Comparison of ENCODE assay signal across 8 cellular contexts in genomic region chr6:93419304-93420162, GRCh38. TPM values are rescaled to one million over a fixed set of nuclear protein-coding genes. Genes with fewer than 3 reads are reported as not detected.
DNase-seq lines count a peak whose midpoint lies in the region; ATAC-seq and TF ChIP-seq lines count a peak whose summit lies in the region.

Gene EPHA7 (minus strand): TSS chr6:93419559. CDS start chr6:93419341, 218 bp downstream.

- no peak for TF ChIP-seq CTCF in heart right ventricle (IDR thresholded peaks at IDR 0.05)
- TF ChIP-seq CTCF in vagina (IDR thresholded peaks at IDR 0.05), result no peak

- peak within 1 kb of the TSS; percentile 46 to 65 (median 57) for H3K4me3 ChIP-seq in heart right ventricle
- peak within 1 kb of the TSS; percentile 47 to 62 for H3K4me3 ChIP-seq in vagina

- ATAC-seq in GM21381 (IDR thresholded peaks at IDR 0.05; ENCODE audit: unreplicated experiment) (peak; percentile 95), heart right ventricle (peak; percentile 94 to 100 (median 96))

- peak in 1 of 2 donors; percentile 70 for TF ChIP-seq POLR2A in vagina (IDR thresholded peaks at IDR 0.05)

- H3K4me1 ChIP-seq in heart right ventricle (peaks cover 0 to 43% (median 28%) of the 10 kb centered on the region in 9 donors), vagina (peaks cover 28% of the 10 kb centered on the region)

- DNase-seq in D341Med (ENCODE audit: low spot score), result peak; percentile 97
- DNase-seq in HK-2 (ENCODE audit: unreplicated experiment), result peak; percentile 97
- DNase-seq in NCI-H82 (lab: John Stamatoyannopoulos, UW), result peak; percentile 98
- DNase-seq in anterior cingulate cortex (lab: John Stamatoyannopoulos, UW), result peak; percentile 63 to 98 (median 93)
- peak; percentile 91 to 92 for DNase-seq in heart right ventricle
- DNase-seq in occipital lobe (lab: John Stamatoyannopoulos, UW), result peak; percentile 97
- DNase-seq in vagina (ENCODE audit: extremely low spot score in 2 of 2), result peak in 1 of 2 donors; percentile 97

- H3K27ac ChIP-seq in heart right ventricle, result peak within 1 kb of the TSS in 8 of 10 donors; percentile 17 to 79 (median 51)
- H3K27ac ChIP-seq in vagina, result peak within 1 kb of the TSS; percentile 86

- H3K9me3 ChIP-seq in heart right ventricle (no peaks in the 10 kb centered on the region), vagina (no peaks in the 10 kb centered on the region)

- WGBS in heart right ventricle, 2 donors, result 1% methylated on average over 50 of the region's 50 CpGs

- peaks cover 0 to 83% (median 76%) of the 10 kb centered on the region in 7 donors for H3K27me3 ChIP-seq in heart right ventricle
- peaks cover 7% of the 10 kb centered on the region for H3K27me3 ChIP-seq in vagina

- H3K36me3 ChIP-seq in heart right ventricle, result no peaks in the 10 kb centered on the region
- H3K36me3 ChIP-seq in vagina, result no peaks in the 10 kb centered on the region

- intact Hi-C loops in heart right ventricle (cut with DNase I) (loop anchor here in 3 of 10 donors (5.0 to 10.0 kb wide), 3 partner anchors 382 to 607 kb away; no protein-coding TSS in a partner anchor), vagina (cut with DNase I) (no loop called here)

RNA-seq across cellular contexts. Expression of gene EPHA7, which starts in this region (rescaled TPM):
- total RNA-seq in heart right ventricle (10 to 100 TPM in 1 of 10 donors, 1 to 10 TPM in 7, under 1 TPM in 2; 0.22 to 15.1 (median 3.9) TPM), occipital lobe (102 TPM), vagina (2.7 TPM)
- 1 to 10 TPM in 1 of 2 donors, under 1 TPM in 1; 0.67 to 1.2 TPM for polyA plus RNA-seq in heart right ventricle
